8 cellular contexts compared by ENCODE assay signal in the genomic region with DNA sequence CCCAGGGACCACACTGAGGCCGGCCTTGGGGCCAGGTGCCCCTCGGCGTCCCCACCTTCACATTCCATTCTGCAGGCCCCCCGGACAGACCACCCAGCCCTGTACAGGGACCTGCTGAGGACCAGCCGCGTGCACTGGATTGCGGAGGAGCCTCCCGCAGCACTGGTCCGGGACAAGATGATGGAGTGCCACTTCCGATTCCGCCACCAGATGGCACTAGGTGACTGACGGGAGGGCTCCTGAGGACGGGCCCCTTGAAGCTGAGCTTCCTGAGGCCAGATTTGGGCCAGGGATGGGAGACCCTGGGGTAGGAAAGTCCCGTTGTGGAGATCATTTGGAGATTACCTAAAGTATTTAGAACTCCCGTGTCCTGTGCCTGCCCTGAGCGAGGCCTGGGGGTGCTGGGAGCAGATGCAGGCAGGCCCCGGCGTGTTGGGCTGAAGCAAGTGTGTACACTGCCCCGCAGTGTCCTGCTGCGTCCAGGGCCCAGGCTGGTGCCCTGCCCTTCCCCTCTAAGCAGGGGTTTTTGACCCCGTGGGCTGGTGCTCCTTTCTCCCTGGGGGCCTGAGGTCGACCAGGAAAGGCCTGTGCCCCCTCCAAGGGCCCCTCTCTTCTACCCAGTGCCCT.
DNase-seq lines count a peak whose midpoint lies in the region; ATAC-seq lines count a peak whose summit lies in the region.

No MANE protein-coding gene starts in this region.

- peak; percentile 81 for DNase-seq in DMS 273 (lab: John Stamatoyannopoulos, UW; ENCODE audit: unreplicated experiment)
- DNase-seq in DMS 273 treated with DMSO at 0.1 percent for 48 hours (lab: John Stamatoyannopoulos, UW), result no peak
- peak; percentile 76 for DNase-seq in NCI-H1694 (lab: John Stamatoyannopoulos, UW)
- peak; percentile 52 to 54 for DNase-seq in activated CD4-positive, alpha-beta T cell treated with anti-CD3 and anti-CD28 coated beads, Interleukin-2, amount 50 U/mL, for 4 hours
- DNase-seq in ecto neural progenitor cell (ENCODE audit: low spot score), result peak; percentile 86
- DNase-seq in medulla oblongata (ENCODE audit: extremely low spot score), result peak; percentile 55
- peak; percentile 52 for DNase-seq in stimulated activated CD8-positive, alpha-beta memory T cell treated with anti-CD3 and anti-CD28 coated beads, Interleukin-4, amount 100 ng/mL, for 24 hours (ENCODE audit: low read depth)

- ATAC-seq in GM19467 (IDR thresholded peaks at IDR 0.05; ENCODE audit: unreplicated experiment), result no peak
